ENCODE assay signal across 8 cellular contexts in the genomic region with DNA sequence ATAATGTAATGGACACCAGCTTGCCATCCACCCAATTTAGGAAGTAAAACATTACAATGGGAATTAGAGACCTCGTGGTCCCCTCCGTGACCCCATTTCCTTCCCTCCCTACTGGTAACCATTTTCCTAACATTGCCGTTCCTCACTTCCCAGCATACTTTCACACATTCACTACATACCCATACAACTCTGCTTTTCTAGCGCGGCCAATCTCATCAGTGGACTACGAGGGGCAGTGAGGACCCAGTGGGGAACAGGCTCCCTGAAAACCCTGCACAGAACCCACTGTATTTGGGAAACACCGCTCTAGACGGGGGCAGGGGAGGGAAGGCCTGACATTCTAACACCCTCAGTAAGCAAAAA. TPM values are rescaled to one million over a fixed set of nuclear protein-coding genes. Genes with fewer than 3 reads are reported as not detected.
A peak's percentile ranks its signal among the peaks of the same experiment; 100 is the strongest.
DNase-seq lines count a peak whose midpoint lies in the region; ATAC-seq and TF ChIP-seq lines count a peak whose summit lies in the region.

No MANE protein-coding gene starts in this region.

- H3K9me3 Mint-ChIP-seq in neural progenitor cell: no peaks in the 10 kb centered on the region

- peaks cover 5% of the 10 kb centered on the region for H3K36me3 Mint-ChIP-seq in neural progenitor cell

- peaks cover 19% of the 10 kb centered on the region for H3K79me2 ChIP-seq in neural progenitor cell (ENCODE audit: low read depth)

- H3K4me3 ChIP-seq in Peyer's patch (peak overlapping the region; percentile 47 to 71 (median 53)), neural progenitor cell (peak overlapping the region; percentile 60)

- peaks cover 8% of the 10 kb centered on the region for H4K20me1 ChIP-seq in neural progenitor cell (ENCODE audit: low read depth)

- H3K27ac ChIP-seq in Peyer's patch (peak overlapping the region; percentile 64 to 83 (median 74)), epithelial cell of prostate (peak overlapping the region; percentile 75), neural progenitor cell (no peak overlapping the region)

- H3K4me2 ChIP-seq in neural progenitor cell: peak overlapping the region; percentile 96

- no peaks in the 10 kb centered on the region for H3K9me3 ChIP-seq in Peyer's patch
- H3K9me3 ChIP-seq in neural progenitor cell (ENCODE audit: low read depth): no peaks in the 10 kb centered on the region

- H3K36me3 ChIP-seq in Peyer's patch (no peaks in the 10 kb centered on the region), neural progenitor cell (no peaks in the 10 kb centered on the region)

- no peak for TF ChIP-seq CTCF in Peyer's patch (IDR thresholded peaks at IDR 0.05)
- TF ChIP-seq CTCF in neural progenitor cell (IDR thresholded peaks at IDR 0.05): no peak

- H3K9ac ChIP-seq in neural progenitor cell: no peak overlapping the region

- H3K27me3 Mint-ChIP-seq in neural progenitor cell (ENCODE audit: insufficient read depth, low read depth): peaks cover 2% of the 10 kb centered on the region

- peak; percentile 13 for ATAC-seq in GM21526 (IDR thresholded peaks at IDR 0.05; ENCODE audit: low FRiP score, unreplicated experiment)

- H3K4me1 ChIP-seq in Peyer's patch: peaks cover 0 to 17% (median 0%) of the 10 kb centered on the region in 4 donors
- no peaks in the 10 kb centered on the region for H3K4me1 ChIP-seq in neural progenitor cell

- H3F3A ChIP-seq in neural progenitor cell (ENCODE audit: low read depth): peaks cover 12% of the 10 kb centered on the region

- H3K27me3 ChIP-seq in Peyer's patch (no peaks in the 10 kb centered on the region), neural progenitor cell (no peaks in the 10 kb centered on the region)

- peak overlapping the region; percentile 82 for H3K4me3 Mint-ChIP-seq in neural progenitor cell

- H3K27ac Mint-ChIP-seq in neural progenitor cell: peak overlapping the region; percentile 2

- H2AFZ ChIP-seq in neural progenitor cell (replicated peaks): peak overlapping the region; percentile 78

- H3K4me1 Mint-ChIP-seq in neural progenitor cell: peaks cover 16% of the 10 kb centered on the region

- DNase-seq in COLO668 (lab: John Stamatoyannopoulos, UW; ENCODE audit: unreplicated experiment) (peak; percentile 63), Peyer's patch (no peak), epithelial cell of prostate (ENCODE audit: low read depth, low spot score) (no peak), neural progenitor cell (ENCODE audit: low spot score) (peak; percentile 3), cerebellar nuclear complex (lab: John Stamatoyannopoulos, UW) (no peak), middle frontal gyrus (ENCODE audit: extremely low spot score, low spot score) (no peak), SW 1271 (lab: John Stamatoyannopoulos, UW) (no peak)

- TF ChIP-seq POLR2A in Peyer's patch (IDR thresholded peaks at IDR 0.05): no peak

RNA-seq across cellular contexts. Expression of a gene that starts 1.1 kb away (rescaled TPM):
- total RNA-seq in Peyer's patch (100 to 1,000 TPM in 3 of 4 donors, 10 to 100 TPM in 1; 77.6 to 191 (median 132) TPM), neural progenitor cell (ENCODE audit: low replicate concordance) (20.2 and 29.7 TPM in 2 replicates)

RNA-seq across cellular contexts. Expression of a gene that starts 53.9 kb away (rescaled TPM):
- total RNA-seq in Peyer's patch: 10 to 100 TPM in 3 of 4 donors, 1 to 10 TPM in 1; 6.7 to 71.8 (median 11.7) TPM
- total RNA-seq in neural progenitor cell (ENCODE audit: low replicate concordance): 60.3 and 86.9 TPM in 2 replicates

Comparison
In these comparisons a context has a peak if more than half of its experiments do, and no peak if none do; other contexts are left out.
1. DNase-seq: peak in COLO668 (single experiment) and neural progenitor cell (single experiment); none in Peyer's patch (0 of 3), epithelial cell of prostate (single experiment), cerebellar nuclear complex (0 of 2), middle frontal gyrus (single experiment) and SW 1271 (0 of 2).